37 cellular contexts compared by ENCODE assay signal in genomic region chr17:60615108-60615507, GRCh38. TPM values are rescaled to one million over a fixed set of nuclear protein-coding genes. Genes with fewer than 3 reads are reported as not detected.
DNase-seq lines count a peak whose midpoint lies in the region; ATAC-seq, FAIRE-seq and TF ChIP-seq lines count a peak whose summit lies in the region.
"Had no signal": no experiment of that assay in that cellular context is flagged by ENCODE, and none has a peak within 500 bp of the region (broad histone marks: within the 10 kb centered on the region; RNA-seq: fewer than 3 reads in every experiment).

No MANE protein-coding gene starts in this region.

- H3K36me3 ChIP-seq in HepG2 (replicated peaks in 1 of 2; ENCODE audit: control insufficient read depth in 1 of 2, insufficient read depth in 2 of 2, low read length in 2 of 2) (peaks cover 4 to 12% of the 10 kb centered on the region in 2 experiments; a peak in 3 of 5 replicates), right lobe of liver (no peaks in the 10 kb centered on the region), HEK293 (ENCODE audit: control insufficient read depth in 2 of 2, insufficient read depth in 1 of 2, low read length in 2 of 2) (peaks cover 5 to 9% of the 10 kb centered on the region in 2 experiments; a peak in 2 of 3 replicates)
- H3K36me3 ChIP-seq: BE2C had no signal

- ATAC-seq in HepG2 (no peak), right lobe of liver (no peak), T-helper 17 cell (no peak)
- ATAC-seq: A549; CD8-positive, alpha-beta T cell had no signal

- no peak for TF ChIP-seq RAD21 in HepG2 (CRISPR knock-in tag; IDR thresholded peaks at IDR 0.05)

- no peak overlapping the region for H3K9ac ChIP-seq in HepG2 (ENCODE audit: insufficient read depth, low read depth, low read length)
- H3K9ac ChIP-seq: BLaER1 had no signal

- H3K9me3 ChIP-seq in HepG2 (ENCODE audit: low read length) (no peaks in the 10 kb centered on the region), right lobe of liver (no peaks in the 10 kb centered on the region), HEK293 (ENCODE audit: control insufficient read depth, insufficient read depth, low read depth, low read length) (no peaks in the 10 kb centered on the region), T-helper 17 cell (ENCODE audit: control insufficient read depth, low read length, poor library complexity, severe bottlenecking) (no peaks in the 10 kb centered on the region)
- H3K9me3 ChIP-seq: A549, BE2C, Caco-2 had no signal

- no peaks in the 10 kb centered on the region for H3K36me3 Mint-ChIP-seq in T-helper 17 cell (ENCODE audit: low read depth)
- H3K36me3 Mint-ChIP-seq in dendritic cell treated with granulocyte-macrophage colony-stimulating factor and Interleukin-4, amounts not matched to agents 40 ng/mL and 50 ng/mL, for 4 days (ENCODE audit: low read depth) = peaks cover 35% of the 10 kb centered on the region

- no peak overlapping the region for H3K27ac ChIP-seq in HepG2 (ENCODE audit: extremely low read length, insufficient read depth, low read length)
- H3K27ac ChIP-seq in right lobe of liver = no peak overlapping the region
- H3K27ac ChIP-seq in HEK293 (ENCODE audit: extremely low read depth, low read depth, low read length) = peak overlapping the region; percentile 17; the same call in 1 of the 2 replicates
- no peak overlapping the region for H3K27ac ChIP-seq in dorsolateral prefrontal cortex
- H3K27ac ChIP-seq: 22Rv1; A549; BLaER1; BLaER1 treated with 17β-estradiol and CSF1 and Interleukin-3, amounts not matched to agents 10 nM and 100 nM; C4-2B had no signal

- no peak overlapping the region for H3K4me3 Mint-ChIP-seq in T-helper 17 cell
- no peak overlapping the region for H3K4me3 Mint-ChIP-seq in dendritic cell treated with granulocyte-macrophage colony-stimulating factor and Interleukin-4, amounts not matched to agents 40 ng/mL and 50 ng/mL, for 4 days
- H3K4me3 Mint-ChIP-seq: B cell; CD14-positive monocyte; CD4-positive, alpha-beta memory T cell; CD4-positive, alpha-beta T cell; CD8-positive, alpha-beta memory T cell; CD8-positive, alpha-beta T cell had no signal

- H3K9me3 Mint-ChIP-seq in dendritic cell treated with granulocyte-macrophage colony-stimulating factor and Interleukin-4, amounts not matched to agents 40 ng/mL and 50 ng/mL, for 4 days = no peaks in the 10 kb centered on the region
- H3K9me3 Mint-ChIP-seq: CD14-positive monocyte; CD4-positive, alpha-beta memory T cell; CD4-positive, alpha-beta T cell; CD4-positive, CD25-positive, alpha-beta regulatory T cell; CD8-positive, alpha-beta memory T cell; CD8-positive, alpha-beta T cell had no signal

- H3K4me2 ChIP-seq in HepG2 (ENCODE audit: low read depth, low read length) = no peak overlapping the region
- H3K4me2 ChIP-seq: A549; BLaER1; BLaER1 treated with 17β-estradiol and CSF1 and Interleukin-3, amounts not matched to agents 10 nM and 100 nM had no signal

- TF ChIP-seq POLR2A in HepG2 (IDR thresholded peaks at IDR 0.05; ENCODE audit: insufficient read depth in 1 of 2, low read depth in 2 of 2, low read length in 2 of 2) (no peak), right lobe of liver (IDR thresholded peaks at IDR 0.05) (no peak)

- H4K20me1 ChIP-seq in HepG2 (ENCODE audit: insufficient read depth, low read length) = peaks cover 7% of the 10 kb centered on the region; the same call in 1 of the 2 replicates

- peaks cover 18% of the 10 kb centered on the region for H3K4me1 Mint-ChIP-seq in T-helper 17 cell
- peaks cover 31% of the 10 kb centered on the region for H3K4me1 Mint-ChIP-seq in dendritic cell treated with granulocyte-macrophage colony-stimulating factor and Interleukin-4, amounts not matched to agents 40 ng/mL and 50 ng/mL, for 4 days (ENCODE audit: low read depth)

- H3K27me3 Mint-ChIP-seq in T-helper 17 cell = no peaks in the 10 kb centered on the region
- H3K27me3 Mint-ChIP-seq in dendritic cell treated with granulocyte-macrophage colony-stimulating factor and Interleukin-4, amounts not matched to agents 40 ng/mL and 50 ng/mL, for 4 days = no peaks in the 10 kb centered on the region
- H3K27me3 Mint-ChIP-seq: B cell; CD4-positive, alpha-beta memory T cell; CD4-positive, alpha-beta T cell; CD4-positive, CD25-positive, alpha-beta regulatory T cell; CD8-positive, alpha-beta memory T cell had no signal

- intact Hi-C loops in HepG2 (cut with micrococcal nuclease; ENCODE audit: unreplicated experiment) (no loop called here), right lobe of liver (cut with DNase I) (no loop called here), dorsolateral prefrontal cortex (cut with DNase I) (no loop called here)
- intact Hi-C loops in dendritic cell treated with granulocyte-macrophage colony-stimulating factor and Interleukin-4, amounts not matched to agents 40 ng/mL and 50 ng/mL, for 4 days (cut with micrococcal nuclease) = no loop called here

- TF ChIP-seq CTCF in HepG2 (CRISPR knock-in tag; IDR thresholded peaks at IDR 0.05) = no peak
- TF ChIP-seq CTCF in right lobe of liver (IDR thresholded peaks at IDR 0.05) = no peak
- TF ChIP-seq CTCF in HEK293 (tag by site-specific recombination; IDR thresholded peaks at IDR 0.05) = no peak
- no peak for TF ChIP-seq CTCF in dorsolateral prefrontal cortex (IDR thresholded peaks at IDR 0.05 in 54 of 56, conservative IDR thresholded peaks at IDR 0.05 in 2 of 56; ENCODE audit: low read depth in 1 of 56, partially characterized antibody in 56 of 56)

- peaks cover 97% of the 10 kb centered on the region for H3K79me2 ChIP-seq in HepG2 (ENCODE audit: insufficient read depth, low read length)

- peaks cover 9% of the 10 kb centered on the region; the same call in 1 of the 2 replicates for H3K4me1 ChIP-seq in HepG2 (ENCODE audit: insufficient read depth, low read length)
- H3K4me1 ChIP-seq in right lobe of liver = peaks cover 0 to 6% (median 3%) of the 10 kb centered on the region in 4 donors
- H3K4me1 ChIP-seq in HEK293 (ENCODE audit: control insufficient read depth, insufficient read depth, low read length) = peaks cover 22% of the 10 kb centered on the region
- H3K4me1 ChIP-seq: BE2C, BLaER1, Caco-2 had no signal

- POLR2A ChIA-PET in HepG2 (lab: Yijun Ruan, JAX) = interaction anchor here (0.9 to 1.8 kb wide), 2 partner anchors 13 to 15 kb away, joined by 3 to 4 read pairs; partner anchors contain the start of gene PPM1D
- POLR2A ChIA-PET in HEK293 (lab: Yijun Ruan, JAX) = interaction anchor here (1.2 to 2.5 kb wide), 3 partner anchors 13 to 15 kb away, joined by 4 to 9 read pairs (median 5); partner anchors contain the start of gene PPM1D

- H3K4me3 ChIP-seq in HepG2 (replicated peaks in 1 of 3; ENCODE audit: insufficient read depth in 1 of 3, low read depth in 2 of 3, low read length in 3 of 3) (no peak overlapping the region), right lobe of liver (no peak overlapping the region), HEK293 (ENCODE audit: low read depth, low read length) (no peak overlapping the region), dorsolateral prefrontal cortex (no peak overlapping the region)
- H3K4me3 ChIP-seq: A549; BLaER1; BLaER1 treated with 17β-estradiol and CSF1 and Interleukin-3, amounts not matched to agents 10 nM and 100 nM had no signal

- DNase-seq in HepG2 (ENCODE audit: low spot score) (no peak), right lobe of liver (no peak), T-helper 17 cell (no peak), dorsolateral prefrontal cortex (no peak), NCI-H1105 (lab: John Stamatoyannopoulos, UW) (no peak), epidermal melanocyte (ENCODE audit: insufficient read length, low spot score) (no peak)
- DNase-seq: 8988T; ACHN; AML-193; BE2C; C1 segment of cervical spinal cord; Caco-2; Calu3; CD4-positive, alpha-beta memory T cell; CD4-positive, alpha-beta T cell; CD4-positive, CD25-positive, alpha-beta regulatory T cell; CD8-positive, alpha-beta memory T cell; CD8-positive, alpha-beta T cell; COR-L47; DMS 273 treated with DMSO at 0.1 percent for 48 hours; DMS153; DMS53; DMS79; DMS79 treated with DMSO at 0.1 percent for 48 hours; DND-41; EL had no signal

- no peak for FAIRE-seq in HepG2 (lab: Jason Lieb, UNC)
- FAIRE-seq: A204.1, A549, D721Med had no signal

- in situ Hi-C loops in HepG2 (cut with HindIII; ENCODE audit: extremely low pct_ligation_motif_present, low pct_unique_long_range_greater_than_20kb) = no loop called here

- BruUV-seq in HepG2 (replicated peaks; lab: Mats Ljungman, UMichigan) = no TSS peak

- H2AFZ ChIP-seq in HepG2 (ENCODE audit: low read length) = no peak overlapping the region

- TF ChIP-seq EP300 in HepG2 (IDR thresholded peaks at IDR 0.05; ENCODE audit: low read depth in 2 of 2, low read length in 2 of 2) (no peak), HepG2 (CRISPR knock-in tag; IDR thresholded peaks at IDR 0.05; ENCODE audit: borderline replicate concordance) (no peak)

- H3K27me3 ChIP-seq in HepG2 (ENCODE audit: control insufficient read depth in 1 of 2, insufficient read depth in 2 of 2, low read length in 2 of 2) = no peaks in the 10 kb centered on the region
- no peaks in the 10 kb centered on the region for H3K27me3 ChIP-seq in right lobe of liver
- no peaks in the 10 kb centered on the region for H3K27me3 ChIP-seq in dorsolateral prefrontal cortex
- H3K27me3 ChIP-seq: BE2C; BLaER1; BLaER1 treated with 17β-estradiol and CSF1 and Interleukin-3, amounts not matched to agents 10 nM and 100 nM had no signal

- H3K27ac Mint-ChIP-seq in T-helper 17 cell = peak overlapping the region; percentile 75
- H3K27ac Mint-ChIP-seq in dendritic cell treated with granulocyte-macrophage colony-stimulating factor and Interleukin-4, amounts not matched to agents 40 ng/mL and 50 ng/mL, for 4 days = peak overlapping the region; percentile 51
- H3K27ac Mint-ChIP-seq: B cell; CD4-positive, alpha-beta T cell; CD8-positive, alpha-beta T cell had no signal

- CTCF ChIA-PET in HepG2 (lab: Yijun Ruan, JAX; ENCODE audit: low intra/inter-chr PET ratio, low total read pairs) = no interaction called here
- CTCF ChIA-PET in HEK293 (lab: Yijun Ruan, JAX) = interaction anchor here (1.2 kb wide), 2 partner anchors 23 to 26 kb away, joined by 3 to 7 read pairs; no protein-coding TSS in a partner anchor

- WGBS in HepG2 (ENCODE audit: low lambda C conversion rate) = 95% methylated on average over 7 of the region's 7 CpGs
- WGBS in right lobe of liver (ENCODE audit: insufficient coverage, low coverage, low lambda C conversion rate, missing lambda C conversion rate) = 87% methylated on average over 7 of the region's 7 CpGs

RNA-seq across cellular contexts. Expression of gene PPM1D, which starts 15.1 kb away (rescaled TPM):
- total RNA-seq in HepG2 (2016; rRNA removed; fragmentation: Illumina TruSeq; extraction: Trizol) (26.2 and 32.3 TPM in 2 replicates), right lobe of liver (1 to 10 TPM; 4.9 to 5.6 (median 5.4) TPM), T-helper 17 cell (10 to 100 TPM; 20.0 to 24.5 TPM), dorsolateral prefrontal cortex (10 to 100 TPM in 113 of 120 experiments, 1 to 10 TPM in 7; 8.6 to 20.9 (median 13.7) TPM)
- total RNA-seq in HepG2 (2016; cell fraction: cytosol; rRNA removed; fragmentation: Illumina TruSeq; extraction: Trizol; ENCODE audit: low read depth) = 24.3 and 34.3 TPM in 2 replicates
- total RNA-seq in HepG2 (2016; cell fraction: insoluble cytoplasmic fraction; rRNA removed; fragmentation: Illumina TruSeq; extraction: Trizol) = 26.8 and 33.7 TPM in 2 replicates
- 16.7 and 17.3 TPM in 2 replicates for total RNA-seq in HepG2 (2016; cell fraction: membrane; rRNA removed; fragmentation: Illumina TruSeq; extraction: Trizol)
- total RNA-seq in HepG2 (2016; cell fraction: nucleus; rRNA removed; fragmentation: Illumina TruSeq; extraction: Trizol) = 18.8 and 22.5 TPM in 2 replicates
- 7.3 and 8.0 TPM in 2 replicates for polyA plus RNA-seq in HepG2 (2011; rRNA removed)
- polyA plus RNA-seq in HepG2 (2011; cell fraction: cytosol; rRNA removed) = 5.0 and 7.2 TPM in 2 replicates
- polyA plus RNA-seq in HepG2 (2011; cell fraction: nucleus; rRNA removed) = 3.7 and 4.9 TPM in 2 replicates
- 11.2 and 12.0 TPM in 2 replicates for polyA plus RNA-seq in HepG2 (2012)
- 2.3 and 2.4 TPM in 2 replicates for polyA plus RNA-seq in HepG2 (2016; cell fraction: cytosol; fragmentation: Illumina TruSeq; extraction: Trizol; ENCODE audit: low read depth)
- polyA plus RNA-seq in HepG2 (2016; cell fraction: insoluble cytoplasmic fraction; fragmentation: Illumina TruSeq; extraction: Trizol; ENCODE audit: low read depth) = 39.7 and 39.9 TPM in 2 replicates
- 7.4 and 8.2 TPM in 2 replicates for polyA plus RNA-seq in HepG2 (2016; cell fraction: membrane; fragmentation: Illumina TruSeq; extraction: Trizol; ENCODE audit: low read depth)
- 26.4 and 26.9 TPM in 2 replicates for polyA plus RNA-seq in HepG2 (2016; cell fraction: nucleus; fragmentation: Illumina TruSeq; extraction: Trizol; ENCODE audit: insufficient read depth, low read depth)
- polyA minus RNA-seq in HepG2 (2011; rRNA and poly(A)+ RNA removed; ENCODE audit: low replicate concordance) = 11.5 and 16.5 TPM in 2 replicates
- polyA minus RNA-seq in HepG2 (2011; cell fraction: cytosol; rRNA and poly(A)+ RNA removed) = 6.4 and 7.6 TPM in 2 replicates
- polyA minus RNA-seq in HepG2 (2011; cell fraction: nucleus; rRNA and poly(A)+ RNA removed) = 9.3 and 11.1 TPM in 2 replicates
